Comparison of ENCODE assay signal across 16 cellular contexts in the genomic region with DNA sequence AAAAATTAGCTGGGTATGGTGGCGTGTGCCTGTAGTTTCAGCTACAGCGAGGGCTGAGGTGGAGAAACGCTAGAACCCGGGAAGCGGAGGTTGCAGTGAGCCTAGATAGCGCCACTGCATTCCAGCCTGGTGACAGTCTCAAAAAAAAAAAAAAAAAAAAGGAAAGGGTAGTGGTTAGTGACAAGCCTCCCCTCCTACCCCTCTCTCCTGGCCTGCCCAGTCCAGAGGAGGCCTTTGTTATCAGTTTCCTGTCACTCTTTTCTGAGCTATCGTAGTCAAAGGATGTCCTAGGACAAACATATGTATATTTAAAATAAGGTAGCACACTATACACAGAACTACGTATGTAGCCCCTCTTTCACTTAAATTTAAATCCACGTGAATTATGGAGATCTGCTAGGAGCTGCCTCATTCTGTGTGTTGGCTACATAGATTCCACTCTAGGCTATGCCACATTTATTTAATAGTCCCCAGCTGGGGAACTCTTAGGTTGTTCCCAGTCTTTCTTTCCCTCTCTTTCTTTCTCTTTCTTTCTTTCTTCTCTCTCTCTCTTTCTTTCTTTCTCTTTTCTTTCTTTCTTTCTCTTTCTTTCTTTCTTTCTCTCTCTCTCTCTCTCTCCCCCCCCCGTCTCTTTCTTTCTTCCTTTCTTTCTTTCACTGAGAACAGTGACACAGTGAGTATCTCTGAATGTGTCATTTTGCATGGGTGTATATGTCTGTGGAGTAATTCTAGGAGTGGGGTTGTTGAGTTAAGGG. TPM values are rescaled to one million over a fixed set of nuclear protein-coding genes. Genes with fewer than 3 reads are reported as not detected.
"Had no signal": no experiment of that assay in that cellular context is flagged by ENCODE, and none has a peak within 500 bp of the region (broad histone marks: within the 10 kb centered on the region; RNA-seq: fewer than 3 reads in every experiment).

No MANE protein-coding gene starts in this region.

- H3K4me3 Mint-ChIP-seq: activated CD8-positive, alpha-beta T cell treated with anti-CD3 and anti-CD28 coated beads, Interleukin-2, amount 10 ng/mL, durations not matched to agents 7 days and 5 days; activated naive CD4-positive, alpha-beta T cell treated with anti-CD3 and anti-CD28 coated beads for 36 hours; activated T-helper 1 cell treated with anti-CD3 and anti-CD28 coated beads, Interleukin-12 subunit alpha, Interleukin-12 subunit beta, Interleukin-2, Interleukin-4 antibody, amounts not matched to agents 30 ng/mL and 10 ng/mL and 1 ng/mL, durations not matched to agents 14 hours and 24 hours and 36 hours; nephron progenitor cell had no signal

- H3K27ac Mint-ChIP-seq: activated CD8-positive, alpha-beta T cell treated with anti-CD3 and anti-CD28 coated beads, Interleukin-2, amount 10 ng/mL, durations not matched to agents 7 days and 5 days; activated naive CD4-positive, alpha-beta T cell treated with anti-CD3 and anti-CD28 coated beads for 36 hours; activated T-helper 1 cell treated with anti-CD3 and anti-CD28 coated beads, Interleukin-12 subunit alpha, Interleukin-12 subunit beta, Interleukin-2, Interleukin-4 antibody, amounts not matched to agents 30 ng/mL and 10 ng/mL and 1 ng/mL, durations not matched to agents 14 hours and 24 hours and 36 hours; nephron progenitor cell had no signal

- H3K27ac ChIP-seq: coronary artery had no signal

- DNase-seq: activated CD4-positive, alpha-beta T cell treated with anti-CD3 and anti-CD28 coated beads for 4 hours; activated CD8-positive, alpha-beta T cell treated with anti-CD3 and anti-CD28 coated beads, Interleukin-2, amount 10 ng/mL, durations not matched to agents 7 days and 5 days; activated naive CD4-positive, alpha-beta T cell treated with anti-CD3 and anti-CD28 coated beads for 36 hours; central memory CD4-positive, alpha-beta T cell; effector memory CD4-positive, alpha-beta T cell; islet precursor cell; mesenchymal stem cell; nephron progenitor cell; stimulated activated CD4-positive, alpha-beta T cell treated with anti-CD3 and anti-CD28 coated beads, Interleukin-4, amount 100 ng/mL, for 1 hour; stimulated activated CD8-positive, alpha-beta memory T cell treated with anti-CD3 and anti-CD28 coated beads, Interleukin-4, amount 100 ng/mL, for 48 hours; T-helper 9 cell; trophoblast cell had no signal

- ATAC-seq: activated CD8-positive, alpha-beta T cell treated with anti-CD3 and anti-CD28 coated beads, Interleukin-2, amount 10 ng/mL, durations not matched to agents 7 days and 5 days; left lobe of liver; sciatic nerve had no signal

- H3K4me3 ChIP-seq: coronary artery had no signal

- H3K9me3 Mint-ChIP-seq: activated naive CD4-positive, alpha-beta T cell treated with anti-CD3 and anti-CD28 coated beads for 36 hours; activated T-helper 1 cell treated with anti-CD3 and anti-CD28 coated beads, Interleukin-12 subunit alpha, Interleukin-12 subunit beta, Interleukin-2, Interleukin-4 antibody, amounts not matched to agents 30 ng/mL and 10 ng/mL and 1 ng/mL, durations not matched to agents 14 hours and 24 hours and 36 hours; nephron progenitor cell had no signal

RNA-seq across cellular contexts. Expression of a gene that starts 38.5 kb away (rescaled TPM):
- total RNA-seq: activated CD8-positive, alpha-beta T cell treated with anti-CD3 and anti-CD28 coated beads, Interleukin-2, amount 10 ng/mL, durations not matched to agents 7 days and 5 days; activated naive CD4-positive, alpha-beta T cell treated with anti-CD3 and anti-CD28 coated beads for 36 hours; activated T-helper 1 cell treated with anti-CD3 and anti-CD28 coated beads, Interleukin-12 subunit alpha, Interleukin-12 subunit beta, Interleukin-2, Interleukin-4 antibody, amounts not matched to agents 30 ng/mL and 10 ng/mL and 1 ng/mL, durations not matched to agents 14 hours and 24 hours and 36 hours; left lobe of liver had no signal
